14 cellular contexts compared by ENCODE assay signal in the genomic region with DNA sequence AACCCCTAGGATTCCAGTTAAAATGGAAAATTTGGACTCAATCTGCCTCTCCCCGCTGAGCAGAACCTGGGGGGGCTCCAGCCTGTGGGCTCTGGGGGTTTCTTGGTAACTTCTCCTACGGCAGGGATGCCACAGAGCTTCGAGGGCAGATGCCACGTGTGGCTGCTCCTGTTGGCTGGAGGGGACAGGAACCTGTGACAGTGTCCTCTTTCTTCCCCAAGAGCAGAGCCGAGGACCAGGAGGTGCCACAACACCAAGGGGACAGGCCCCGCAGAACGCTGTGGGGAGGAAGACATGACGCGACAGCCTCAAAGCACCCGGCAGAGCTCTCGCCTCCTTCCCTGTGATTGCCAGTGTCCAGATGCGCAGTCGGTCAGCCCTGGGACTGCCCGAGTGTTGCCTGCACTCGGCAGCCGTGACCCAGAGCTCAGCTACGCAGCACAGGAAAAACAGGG.
DNase-seq lines count a peak whose midpoint lies in the region; ATAC-seq, FAIRE-seq and TF ChIP-seq lines count a peak whose summit lies in the region.
"Had no signal": no experiment of that assay in that cellular context is flagged by ENCODE, and none has a peak within 500 bp of the region (broad histone marks: within the 10 kb centered on the region; RNA-seq: fewer than 3 reads in every experiment).

No MANE protein-coding gene starts in this region.

- no peak overlapping the region for H3K4me3 ChIP-seq in GM23248
- H3K4me3 ChIP-seq in WERI-Rb-1 (ENCODE audit: low read depth, low read length) = no peak overlapping the region
- no peak overlapping the region for H3K4me3 ChIP-seq in left ventricle myocardium inferior
- H3K4me3 ChIP-seq in spleen = no peak overlapping the region
- H3K4me3 ChIP-seq: right lobe of liver had no signal

- WGBS in GM23248 (ENCODE audit: low coverage in 1 of 2, low lambda C conversion rate in 2 of 2, missing lambda C conversion rate in 2 of 2), 2 experiments = 89 to 93% methylated on average over 16 of the region's 17 CpGs
- WGBS in spleen, 5 donors = 83 to 94% (median 86%) methylated on average over 10 to 17 of the region's 17 CpGs

- DNase-seq in GM23248 (no peak), WERI-Rb-1 (peak; percentile 3), left ventricle myocardium inferior (no peak), spleen (peak; percentile 69), H54 (ENCODE audit: insufficient read length, low spot score) (no peak), mucosa of gallbladder (ENCODE audit: low spot score) (no peak)
- DNase-seq: activated CD8-positive, alpha-beta T cell treated with anti-CD3 and anti-CD28 coated beads, Interleukin-2, amount 10 ng/mL, durations not matched to agents 7 days and 5 days; amniotic stem cell; cortex of kidney; NCI-H446 had no signal

- H2AFZ ChIP-seq in GM23248 = peak overlapping the region; percentile 64

- H3K4me2 ChIP-seq in GM23248 (ENCODE audit: unreplicated experiment) = no peak overlapping the region

- H3K36me3 ChIP-seq in GM23248 (ENCODE audit: low read depth) (no peaks in the 10 kb centered on the region), WERI-Rb-1 (no peaks in the 10 kb centered on the region), left ventricle myocardium inferior (no peaks in the 10 kb centered on the region), spleen (no peaks in the 10 kb centered on the region)
- H3K36me3 ChIP-seq: right lobe of liver had no signal

- in situ Hi-C loops in GM23248 (cut with MboI) = no loop called here

- H3K9me3 ChIP-seq in GM23248 (ENCODE audit: low read depth) (no peaks in the 10 kb centered on the region), WERI-Rb-1 (ENCODE audit: severe bottlenecking) (no peaks in the 10 kb centered on the region), left ventricle myocardium inferior (replicated peaks) (no peaks in the 10 kb centered on the region), spleen (no peaks in the 10 kb centered on the region)
- H3K9me3 ChIP-seq: right lobe of liver had no signal

- no peaks in the 10 kb centered on the region for H3K9me2 ChIP-seq in GM23248 (ENCODE audit: insufficient read depth)

- H3K9ac ChIP-seq in GM23248 = peak overlapping the region; percentile 65; the same call in 1 of the 2 replicates

- TF ChIP-seq CTCF in WERI-Rb-1 (IDR thresholded peaks at IDR 0.05; ENCODE audit: low read depth, low read length) (no peak), left ventricle myocardium inferior (IDR thresholded peaks at IDR 0.05; ENCODE audit: borderline replicate concordance) (no peak), spleen (IDR thresholded peaks at IDR 0.05 in 8 of 11, conservative IDR thresholded peaks at IDR 0.05 in 3 of 11) (no peak)

- no peaks in the 10 kb centered on the region for H3F3A ChIP-seq in GM23248 (ENCODE audit: insufficient read depth)

- peaks cover 11% of the 10 kb centered on the region; the same call in 1 of the 2 replicates for H3K4me1 ChIP-seq in GM23248 (ENCODE audit: insufficient read depth)
- peaks cover 83% of the 10 kb centered on the region for H3K4me1 ChIP-seq in left ventricle myocardium inferior
- peaks cover 21 to 82% (median 47%) of the 10 kb centered on the region in 6 donors for H3K4me1 ChIP-seq in spleen
- H3K4me1 ChIP-seq: right lobe of liver had no signal

- FAIRE-seq in H54 (lab: Jason Lieb, UNC) = no peak
- FAIRE-seq: D721Med had no signal

- ATAC-seq in GM21717 (IDR thresholded peaks at IDR 0.05; ENCODE audit: unreplicated experiment) = no peak
- ATAC-seq: activated CD8-positive, alpha-beta T cell treated with anti-CD3 and anti-CD28 coated beads, Interleukin-2, amount 10 ng/mL, durations not matched to agents 7 days and 5 days; Panc1 had no signal

- no peaks in the 10 kb centered on the region for H4K20me1 ChIP-seq in GM23248 (ENCODE audit: insufficient read depth)

- H3K27me3 ChIP-seq in GM23248 (replicated peaks; ENCODE audit: insufficient read depth) = no peaks in the 10 kb centered on the region
- H3K27me3 ChIP-seq in WERI-Rb-1 (ENCODE audit: insufficient read depth, low read depth, severe bottlenecking) = no peaks in the 10 kb centered on the region
- no peaks in the 10 kb centered on the region for H3K27me3 ChIP-seq in left ventricle myocardium inferior (ENCODE audit: low read depth)
- no peaks in the 10 kb centered on the region for H3K27me3 ChIP-seq in spleen (replicated peaks in 1 of 7)
- H3K27me3 ChIP-seq: right lobe of liver had no signal

- H3K79me2 ChIP-seq in GM23248 (ENCODE audit: insufficient read depth) = no peaks in the 10 kb centered on the region

- H3K27ac ChIP-seq in GM23248 (no peak overlapping the region), WERI-Rb-1 (no peak overlapping the region), left ventricle myocardium inferior (replicated peaks) (peak overlapping the region; percentile 79), spleen (peak overlapping the region in 4 of 8 donors; percentile 40 to 75 (median 42))
- H3K27ac ChIP-seq: right lobe of liver had no signal

- TF ChIP-seq POLR2A in spleen (IDR thresholded peaks at IDR 0.05) (no peak), H54 (IDR thresholded peaks at IDR 0.05; ENCODE audit: low read depth, low read length) (no peak)

- intact Hi-C loops in left ventricle myocardium inferior (cut with micrococcal nuclease) (no loop called here), spleen (cut with DNase I; ENCODE audit: low total_unique reads) (no loop called here)

Comparison
In these comparisons a context has a peak if more than half of its experiments do, and no peak if none do; other contexts are left out.
1. DNase-seq: peak in WERI-Rb-1 (single experiment) and spleen (single experiment); none in GM23248 (single experiment), left ventricle myocardium inferior (single experiment), H54 (single experiment) and mucosa of gallbladder (single experiment).